ENCODE assay signal across 14 cellular contexts in genomic region chr10:47317251-47317650, GRCh38. TPM values are rescaled to one million over a fixed set of nuclear protein-coding genes. Genes with fewer than 3 reads are reported as not detected.
A peak's percentile ranks its signal among the peaks of the same experiment; 100 is the strongest.
DNase-seq lines count a peak whose midpoint lies in the region; ATAC-seq and TF ChIP-seq lines count a peak whose summit lies in the region.
"Had no signal": no experiment of that assay in that cellular context is flagged by ENCODE, and none has a peak within 500 bp of the region (broad histone marks: within the 10 kb centered on the region; RNA-seq: fewer than 3 reads in every experiment).

No MANE protein-coding gene starts in this region.

- no peaks in the 10 kb centered on the region for H3K9me3 Mint-ChIP-seq in activated T-cell treated with anti-CD3 and anti-CD28 coated beads, Interleukin-2, amount 50 U/mL, for 24 hours
- H3K9me3 Mint-ChIP-seq in chondrocyte (ENCODE audit: low read depth) (no peaks in the 10 kb centered on the region), type B pancreatic cell (no peaks in the 10 kb centered on the region), immature natural killer cell (no peaks in the 10 kb centered on the region)
- no peaks in the 10 kb centered on the region for H3K9me3 Mint-ChIP-seq in natural killer cell treated with Interleukin-12 subunit alpha and Interleukin-12 subunit beta and Interleukin-15 and Interleukin-18, amount 100 ng/mL, for 72 hours
- H3K9me3 Mint-ChIP-seq: CD8-positive, alpha-beta memory T cell had no signal

- H3K27me3 Mint-ChIP-seq in activated T-cell treated with anti-CD3 and anti-CD28 coated beads, Interleukin-2, amount 50 U/mL, for 24 hours: no peaks in the 10 kb centered on the region
- H3K27me3 Mint-ChIP-seq in chondrocyte (ENCODE audit: low read depth) (peaks cover 15% of the 10 kb centered on the region), type B pancreatic cell (peaks cover 11% of the 10 kb centered on the region), immature natural killer cell (ENCODE audit: low read depth in 3 of 3) (peaks cover 0 to 8% (median 0%) of the 10 kb centered on the region in 3 donors)
- H3K27me3 Mint-ChIP-seq in natural killer cell treated with Interleukin-12 subunit alpha and Interleukin-12 subunit beta and Interleukin-15 and Interleukin-18, amount 100 ng/mL, for 72 hours: peaks cover 7 to 9% of the 10 kb centered on the region in 2 donors

- peak; percentile 16 for DNase-seq in activated T-cell treated with anti-CD3 and anti-CD28 coated beads, Interleukin-2, amount 50 U/mL, for 24 hours
- DNase-seq in activated T-cell treated with anti-CD3 and anti-CD28 coated beads, Interleukin-2, amount 50 U/mL, for 48 hours: no peak
- peak; percentile 74 for DNase-seq in chondrocyte (ENCODE audit: low spot score)
- DNase-seq in mesenteric fat pad (ENCODE audit: low spot score): peak; percentile 65
- no peak for DNase-seq in type B pancreatic cell (ENCODE audit: extremely low spot score, unreplicated experiment)
- DNase-seq in GM13976 (ENCODE audit: low spot score): no peak
- DNase-seq in immature natural killer cell: no peak
- DNase-seq in natural killer cell treated with Interleukin-12 subunit alpha and Interleukin-12 subunit beta and Interleukin-15 and Interleukin-18, amount 100 ng/mL, for 72 hours (ENCODE audit: low spot score): no peak
- DNase-seq: CD8-positive, alpha-beta memory T cell; DND-41; GDM1 had no signal

- TF ChIP-seq CTCF in chondrocyte (IDR thresholded peaks at IDR 0.05) (no peak), type B pancreatic cell (conservative IDR thresholded peaks at IDR 0.05) (no peak), GM13976 (IDR thresholded peaks at IDR 0.05; ENCODE audit: borderline replicate concordance, control extremely low read depth, extremely low read depth, insufficient read depth, missing control alignments) (no peak)

- no peak overlapping the region for H3K27ac Mint-ChIP-seq in activated T-cell treated with anti-CD3 and anti-CD28 coated beads, Interleukin-2, amount 50 U/mL, for 24 hours
- no peak overlapping the region for H3K27ac Mint-ChIP-seq in chondrocyte (ENCODE audit: unreplicated experiment)
- H3K27ac Mint-ChIP-seq in type B pancreatic cell: peak overlapping the region; percentile 9
- no peak overlapping the region for H3K27ac Mint-ChIP-seq in immature natural killer cell
- no peak overlapping the region for H3K27ac Mint-ChIP-seq in natural killer cell treated with Interleukin-12 subunit alpha and Interleukin-12 subunit beta and Interleukin-15 and Interleukin-18, amount 100 ng/mL, for 72 hours

- H3K4me1 Mint-ChIP-seq in activated T-cell treated with anti-CD3 and anti-CD28 coated beads, Interleukin-2, amount 50 U/mL, for 24 hours (ENCODE audit: low read depth): peaks cover under 1% of the 10 kb centered on the region
- H3K4me1 Mint-ChIP-seq in chondrocyte (ENCODE audit: low read depth) (no peaks in the 10 kb centered on the region), type B pancreatic cell (ENCODE audit: unreplicated experiment) (peaks cover 10% of the 10 kb centered on the region), immature natural killer cell (no peaks in the 10 kb centered on the region)
- H3K4me1 Mint-ChIP-seq in natural killer cell treated with Interleukin-12 subunit alpha and Interleukin-12 subunit beta and Interleukin-15 and Interleukin-18, amount 100 ng/mL, for 72 hours (ENCODE audit: low read depth in 2 of 2): peaks cover 0 to 3% of the 10 kb centered on the region in 2 donors

- no peak overlapping the region for H3K4me3 Mint-ChIP-seq in activated T-cell treated with anti-CD3 and anti-CD28 coated beads, Interleukin-2, amount 50 U/mL, for 24 hours
- H3K4me3 Mint-ChIP-seq in chondrocyte (ENCODE audit: unreplicated experiment): no peak overlapping the region
- H3K4me3 Mint-ChIP-seq in type B pancreatic cell: no peak overlapping the region
- no peak overlapping the region for H3K4me3 Mint-ChIP-seq in immature natural killer cell
- no peak overlapping the region for H3K4me3 Mint-ChIP-seq in natural killer cell treated with Interleukin-12 subunit alpha and Interleukin-12 subunit beta and Interleukin-15 and Interleukin-18, amount 100 ng/mL, for 72 hours
- H3K4me3 Mint-ChIP-seq: CD8-positive, alpha-beta memory T cell had no signal

- in situ Hi-C loops in GM13976 (cut with MboI; ENCODE audit: low sequenced_read_pairs, unreplicated experiment): no loop called here

- no peaks in the 10 kb centered on the region for H3K36me3 Mint-ChIP-seq in activated T-cell treated with anti-CD3 and anti-CD28 coated beads, Interleukin-2, amount 50 U/mL, for 24 hours (ENCODE audit: low read depth)
- H3K36me3 Mint-ChIP-seq in chondrocyte (ENCODE audit: low read depth) (no peaks in the 10 kb centered on the region), type B pancreatic cell (no peaks in the 10 kb centered on the region), immature natural killer cell (no peaks in the 10 kb centered on the region)
- H3K36me3 Mint-ChIP-seq in natural killer cell treated with Interleukin-12 subunit alpha and Interleukin-12 subunit beta and Interleukin-15 and Interleukin-18, amount 100 ng/mL, for 72 hours: no peaks in the 10 kb centered on the region
- H3K36me3 Mint-ChIP-seq: CD8-positive, alpha-beta memory T cell had no signal

- ATAC-seq in natural killer cell treated with Interleukin-12 subunit alpha and Interleukin-12 subunit beta and Interleukin-15 and Interleukin-18, amount 100 ng/mL, for 72 hours: no peak
- ATAC-seq: HCT116 had no signal

RNA-seq across cellular contexts. Expression of gene GDF2, which starts 5.0 kb away (rescaled TPM):
- total RNA-seq in chondrocyte (not detected in 3 replicates), mesenteric fat pad (not detected), type B pancreatic cell (ENCODE audit: low replicate concordance) (not detected in 2 replicates)
- polyA plus RNA-seq in immature natural killer cell: not detected
- not detected for total RNA-seq in natural killer cell treated with Interleukin-12 subunit alpha and Interleukin-12 subunit beta and Interleukin-15 and Interleukin-18, amount 100 ng/mL, for 72 hours
- total RNA-seq: A673; Caco-2; CD8-positive, alpha-beta memory T cell had no signal
- polyA plus RNA-seq: CD8-positive, alpha-beta memory T cell had no signal

RNA-seq across cellular contexts. Expression of gene GDF10, which starts 17.3 kb away (rescaled TPM):
- total RNA-seq in chondrocyte (0.31 to 3.2 TPM (median 0.67 TPM) in 3 replicates), mesenteric fat pad (0.26 TPM), type B pancreatic cell (ENCODE audit: low replicate concordance) (0.57 and 46.8 TPM in 2 replicates)
- not detected for polyA plus RNA-seq in immature natural killer cell
- total RNA-seq in natural killer cell treated with Interleukin-12 subunit alpha and Interleukin-12 subunit beta and Interleukin-15 and Interleukin-18, amount 100 ng/mL, for 72 hours: not detected
- total RNA-seq: Caco-2 had no signal

RNA-seq across cellular contexts. Expression of gene RBP3, which starts 30.9 kb away (rescaled TPM):
- not detected in 3 replicates for total RNA-seq in chondrocyte
- total RNA-seq in mesenteric fat pad: not detected
- not detected in 2 replicates for total RNA-seq in type B pancreatic cell (ENCODE audit: low replicate concordance)
- polyA plus RNA-seq in immature natural killer cell: not detected
- total RNA-seq in natural killer cell treated with Interleukin-12 subunit alpha and Interleukin-12 subunit beta and Interleukin-15 and Interleukin-18, amount 100 ng/mL, for 72 hours: not detected
- total RNA-seq: A673; Caco-2; CD8-positive, alpha-beta memory T cell had no signal
- polyA plus RNA-seq: CD8-positive, alpha-beta memory T cell had no signal

Comparison
In these comparisons a context has a peak if more than half of its experiments do, and no peak if none do; other contexts are left out.
1. DNase-seq: peak in activated T-cell treated with anti-CD3 and anti-CD28 coated beads, Interleukin-2, amount 50 U/mL, for 24 hours (single experiment), chondrocyte (single experiment) and mesenteric fat pad (single experiment); none in activated T-cell treated with anti-CD3 and anti-CD28 coated beads, Interleukin-2, amount 50 U/mL, for 48 hours (0 of 2), type B pancreatic cell (single experiment), GM13976 (single experiment), immature natural killer cell (0 of 3) and natural killer cell treated with Interleukin-12 subunit alpha and Interleukin-12 subunit beta and Interleukin-15 and Interleukin-18, amount 100 ng/mL, for 72 hours (single experiment).